1 cellular context compared by ENCODE assay signal in the genomic region with DNA sequence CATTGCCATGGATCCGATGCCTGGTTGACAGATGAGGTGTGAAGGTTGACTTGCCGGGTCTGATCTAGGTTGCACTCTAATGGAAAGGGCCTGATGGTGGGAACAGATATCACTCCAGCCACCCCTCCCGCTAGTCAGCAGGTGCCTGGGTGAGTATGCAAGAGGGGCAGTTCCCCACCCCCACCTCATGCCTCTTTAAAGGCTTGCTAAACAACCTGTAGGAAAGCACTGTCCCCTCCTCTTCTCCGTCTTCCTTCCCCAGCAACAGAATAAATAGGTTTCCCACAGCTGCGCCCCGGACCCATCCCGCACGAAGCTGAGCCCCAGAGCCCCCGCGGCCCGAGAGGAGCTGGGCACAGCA.
TF ChIP-seq lines count a peak whose summit lies in the region.

No MANE protein-coding gene starts in this region.

TF ChIP-seq in SK-N-SH, 30 proteins besides CTCF, POLR2A, EP300 and RAD21 (continued from another document):
- TF ChIP-seq, protein P1, sequence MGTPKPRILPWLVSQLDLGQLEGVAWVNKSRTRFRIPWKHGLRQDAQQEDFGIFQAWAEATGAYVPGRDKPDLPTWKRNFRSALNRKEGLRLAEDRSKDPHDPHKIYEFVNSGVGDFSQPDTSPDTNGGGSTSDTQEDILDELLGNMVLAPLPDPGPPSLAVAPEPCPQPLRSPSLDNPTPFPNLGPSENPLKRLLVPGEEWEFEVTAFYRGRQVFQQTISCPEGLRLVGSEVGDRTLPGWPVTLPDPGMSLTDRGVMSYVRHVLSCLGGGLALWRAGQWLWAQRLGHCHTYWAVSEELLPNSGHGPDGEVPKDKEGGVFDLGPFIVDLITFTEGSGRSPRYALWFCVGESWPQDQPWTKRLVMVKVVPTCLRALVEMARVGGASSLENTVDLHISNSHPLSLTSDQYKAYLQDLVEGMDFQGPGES (IDR thresholded peaks at IDR 0.05; ENCODE audit: low read depth, low read length): no peak
- TF ChIP-seq TAF1 (IDR thresholded peaks at IDR 0.05; ENCODE audit: borderline replicate concordance, low read depth, low read length) (no peak), SMC3 (IDR thresholded peaks at IDR 0.05; ENCODE audit: low read depth, low read length) (no peak), TEAD4 (IDR thresholded peaks at IDR 0.05; ENCODE audit: borderline replicate concordance, insufficient read depth) (no peak), GABPA (IDR thresholded peaks at IDR 0.05; ENCODE audit: low read depth) (no peak), ELF1 (IDR thresholded peaks at IDR 0.05) (no peak), POLR2AphosphoS5 (IDR thresholded peaks at IDR 0.05; ENCODE audit: low read depth, low read length) (no peak), FOXJ3 (CRISPR knock-in tag; IDR thresholded peaks at IDR 0.05) (no peak), NFIC (IDR thresholded peaks at IDR 0.05; ENCODE audit: borderline replicate concordance) (no peak), JUND (IDR thresholded peaks at IDR 0.05) (no peak), RCOR1 (IDR thresholded peaks at IDR 0.05; ENCODE audit: low read length) (no peak), GATA2 (CRISPR knock-in tag; IDR thresholded peaks at IDR 0.05) (no peak), FOXM1 (IDR thresholded peaks at IDR 0.05; ENCODE audit: low read depth) (no peak)
- TF ChIP-seq, protein P2, sequence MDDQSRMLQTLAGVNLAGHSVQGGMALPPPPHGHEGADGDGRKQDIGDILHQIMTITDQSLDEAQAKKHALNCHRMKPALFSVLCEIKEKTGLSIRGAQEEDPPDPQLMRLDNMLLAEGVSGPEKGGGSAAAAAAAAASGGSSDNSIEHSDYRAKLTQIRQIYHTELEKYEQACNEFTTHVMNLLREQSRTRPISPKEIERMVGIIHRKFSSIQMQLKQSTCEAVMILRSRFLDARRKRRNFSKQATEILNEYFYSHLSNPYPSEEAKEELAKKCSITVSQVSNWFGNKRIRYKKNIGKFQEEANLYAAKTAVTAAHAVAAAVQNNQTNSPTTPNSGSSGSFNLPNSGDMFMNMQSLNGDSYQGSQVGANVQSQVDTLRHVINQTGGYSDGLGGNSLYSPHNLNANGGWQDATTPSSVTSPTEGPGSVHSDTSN (IDR thresholded peaks at IDR 0.05): no peak
